1 cellular context compared by ENCODE assay signal in the genomic region with DNA sequence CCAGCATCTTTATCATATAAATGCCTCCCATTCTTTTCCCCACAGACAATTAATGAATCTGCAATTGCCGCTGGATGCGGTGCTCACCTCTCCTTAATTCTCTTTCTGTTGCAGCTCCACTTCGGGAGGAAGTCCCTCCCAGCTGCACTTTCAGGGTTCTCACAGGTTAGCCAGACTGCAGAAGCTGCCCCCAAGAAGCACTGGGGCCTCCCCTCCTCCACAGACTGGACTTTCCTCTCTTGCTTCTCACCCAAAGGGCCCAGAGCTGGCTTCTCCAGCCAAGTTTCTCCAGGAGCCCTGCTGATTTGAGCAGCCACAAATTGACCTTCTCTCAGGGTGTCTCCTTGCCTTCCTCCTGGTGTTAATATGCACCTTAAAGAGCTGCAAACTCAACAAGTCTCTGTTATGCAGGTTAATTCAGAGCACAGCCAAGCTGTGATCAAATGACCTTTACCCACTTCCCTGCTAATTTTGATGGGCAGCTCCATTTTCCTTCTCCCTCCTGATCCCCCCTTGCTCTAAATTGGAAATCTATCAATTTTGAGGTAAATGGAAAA.
TF ChIP-seq lines count a peak whose summit lies in the region.

No MANE protein-coding gene starts in this region.

TF ChIP-seq in H1, 55 proteins besides CTCF, POLR2A, EP300 and RAD21:
- TF ChIP-seq HDAC6 (IDR thresholded peaks at IDR 0.05; ENCODE audit: low read depth, low read length) (no peak), TAF1 (IDR thresholded peaks at IDR 0.05; ENCODE audit: low read depth, low read length) (no peak), SP1 (IDR thresholded peaks at IDR 0.05; ENCODE audit: low read depth, low read length) (no peak), RBBP5 (IDR thresholded peaks at IDR 0.05; ENCODE audit: borderline replicate concordance, low read depth, low read length) (no peak), BCL11A (IDR thresholded peaks at IDR 0.05; ENCODE audit: low read depth in 2 of 2, low read length in 2 of 2) (no peak), KDM5A (IDR thresholded peaks at IDR 0.05; ENCODE audit: low read length) (no peak), ZNF274 (IDR thresholded peaks at IDR 0.05; ENCODE audit: borderline replicate concordance, extremely low read depth, low read length) (no peak), E2F6 (IDR thresholded peaks at IDR 0.05) (no peak), BACH1 (IDR thresholded peaks at IDR 0.05; ENCODE audit: low read length) (no peak), TCF12 (IDR thresholded peaks at IDR 0.05; ENCODE audit: low read depth, low read length) (no peak), JUN (IDR thresholded peaks at IDR 0.05; ENCODE audit: low read depth, low read length) (no peak), RNF2 (IDR thresholded peaks at IDR 0.05; ENCODE audit: borderline replicate concordance, low read depth, low read length, missing control alignments, poor library complexity, severe bottlenecking) (no peak), CHD1 (IDR thresholded peaks at IDR 0.05; ENCODE audit: low read depth, low read length) (no peak), SAP30 (IDR thresholded peaks at IDR 0.05; ENCODE audit: insufficient read depth, insufficient replicate concordance, low read length) (no peak), SP2 (IDR thresholded peaks at IDR 0.05; ENCODE audit: low read length) (no peak), NANOG (IDR thresholded peaks at IDR 0.05; ENCODE audit: insufficient read depth, low read depth, low read length, poor library complexity, severe bottlenecking) (no peak), TAF7 (optimal IDR thresholded peaks at IDR 0.05; ENCODE audit: borderline replicate concordance, low read depth, low read length) (no peak)
- TF ChIP-seq, protein P1, sequence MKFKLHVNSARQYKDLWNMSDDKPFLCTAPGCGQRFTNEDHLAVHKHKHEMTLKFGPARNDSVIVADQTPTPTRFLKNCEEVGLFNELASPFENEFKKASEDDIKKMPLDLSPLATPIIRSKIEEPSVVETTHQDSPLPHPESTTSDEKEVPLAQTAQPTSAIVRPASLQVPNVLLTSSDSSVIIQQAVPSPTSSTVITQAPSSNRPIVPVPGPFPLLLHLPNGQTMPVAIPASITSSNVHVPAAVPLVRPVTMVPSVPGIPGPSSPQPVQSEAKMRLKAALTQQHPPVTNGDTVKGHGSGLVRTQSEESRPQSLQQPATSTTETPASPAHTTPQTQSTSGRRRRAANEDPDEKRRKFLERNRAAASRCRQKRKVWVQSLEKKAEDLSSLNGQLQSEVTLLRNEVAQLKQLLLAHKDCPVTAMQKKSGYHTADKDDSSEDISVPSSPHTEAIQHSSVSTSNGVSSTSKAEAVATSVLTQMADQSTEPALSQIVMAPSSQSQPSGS (IDR thresholded peaks at IDR 0.05; ENCODE audit: low read length), result no peak
- TF ChIP-seq, protein P2, sequence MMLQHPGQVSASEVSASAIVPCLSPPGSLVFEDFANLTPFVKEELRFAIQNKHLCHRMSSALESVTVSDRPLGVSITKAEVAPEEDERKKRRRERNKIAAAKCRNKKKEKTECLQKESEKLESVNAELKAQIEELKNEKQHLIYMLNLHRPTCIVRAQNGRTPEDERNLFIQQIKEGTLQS (IDR thresholded peaks at IDR 0.05; ENCODE audit: insufficient read depth, low read depth, low read length), result no peak
TF ChIP-seq in H1: peak in this region for 0.
